Comparison of ENCODE assay signal across 21 cellular contexts in genomic region chr1:145887631-145888030, GRCh38. TPM values are rescaled to one million over a fixed set of nuclear protein-coding genes. Genes with fewer than 3 reads are reported as not detected.
A peak's percentile ranks its signal among the peaks of the same experiment; 100 is the strongest.
DNase-seq lines count a peak whose midpoint lies in the region; ATAC-seq and TF ChIP-seq lines count a peak whose summit lies in the region.
"Had no signal": no experiment of that assay in that cellular context is flagged by ENCODE, and none has a peak within 500 bp of the region (broad histone marks: within the 10 kb centered on the region; RNA-seq: fewer than 3 reads in every experiment).

No MANE protein-coding gene starts in this region.

- H3K27me3 Mint-ChIP-seq in CD4-positive, alpha-beta T cell: peaks cover 17% of the 10 kb centered on the region

- H3K4me1 Mint-ChIP-seq in CD4-positive, alpha-beta T cell (ENCODE audit: low read depth): peaks cover 20% of the 10 kb centered on the region

- no peaks in the 10 kb centered on the region for H3K36me3 ChIP-seq in body of pancreas (replicated peaks in 1 of 2; ENCODE audit: insufficient read depth in 1 of 2, low read depth in 2 of 2)
- H3K36me3 ChIP-seq: cardiac muscle cell, thyroid gland had no signal

- DNase-seq in CD4-positive, alpha-beta T cell: no peak
- DNase-seq in HK-2 (ENCODE audit: unreplicated experiment): peak; percentile 32
- DNase-seq in body of pancreas: no peak
- DNase-seq in myocyte (ENCODE audit: low read depth): peak; percentile 20
- no peak for DNase-seq in NK-92 (lab: John Stamatoyannopoulos, UW; ENCODE audit: unreplicated experiment)
- no peak for DNase-seq in NCI-H1105 treated with DMSO at 0.1 percent for 48 hours (lab: John Stamatoyannopoulos, UW)
- no peak for DNase-seq in HPDE6-E6E7 (ENCODE audit: extremely low spot score)
- no peak for DNase-seq in left ventricle myocardium superior
- DNase-seq: activated naive CD8-positive, alpha-beta T cell treated with anti-CD3 and anti-CD28 coated beads for 36 hours; CD4-positive, alpha-beta memory T cell; left cardiac atrium; NCI-H1092; occipital lobe; T-helper 9 cell had no signal

- H3K9me3 ChIP-seq in CD4-positive, alpha-beta T cell (ENCODE audit: control insufficient read depth, low read length): no peaks in the 10 kb centered on the region
- H3K9me3 ChIP-seq in body of pancreas: no peaks in the 10 kb centered on the region
- H3K9me3 ChIP-seq: thyroid gland had no signal

- 38 to 49% methylated on average over 5 of the region's 5 CpGs for WGBS in body of pancreas, 2 donors

- no peak overlapping the region for H3K27ac Mint-ChIP-seq in CD4-positive, alpha-beta T cell
- H3K27ac Mint-ChIP-seq: activated naive CD8-positive, alpha-beta T cell treated with anti-CD3 and anti-CD28 coated beads for 36 hours; CD4-positive, alpha-beta memory T cell; stimulated activated memory B cell treated with anti-CD40 and anti-IgM and Interleukin-4, amounts not matched to agents 10 μg/mL and 1 μg/mL and 100 μg/mL, for 72 hours had no signal

- intact Hi-C loops in CD4-positive, alpha-beta T cell (cut with DNase I, micrococcal nuclease): loop anchor here in 1 of 2 experiments (2.0 kb wide), 1 partner anchor 29 kb away; no protein-coding TSS in a partner anchor
- intact Hi-C loops in body of pancreas (cut with DNase I) (no loop called here), left ventricle myocardium superior (cut with micrococcal nuclease) (no loop called here)

- TF ChIP-seq CTCF in CD4-positive, alpha-beta T cell (IDR thresholded peaks at IDR 0.05): no peak
- no peak for TF ChIP-seq CTCF in body of pancreas (IDR thresholded peaks at IDR 0.05)

- H3K36me3 Mint-ChIP-seq in CD4-positive, alpha-beta T cell (ENCODE audit: low read depth): no peaks in the 10 kb centered on the region
- H3K36me3 Mint-ChIP-seq: activated naive CD8-positive, alpha-beta T cell treated with anti-CD3 and anti-CD28 coated beads for 36 hours; CD4-positive, alpha-beta memory T cell; stimulated activated memory B cell treated with anti-CD40 and anti-IgM and Interleukin-4, amounts not matched to agents 10 μg/mL and 1 μg/mL and 100 μg/mL, for 72 hours had no signal

- no peak for ATAC-seq in CD4-positive, alpha-beta T cell (ENCODE audit: poor library complexity)
- no peak for ATAC-seq in body of pancreas
- ATAC-seq in left ventricle myocardium superior: no peak
- ATAC-seq: activated CD4-positive, CD25-positive, alpha-beta regulatory T cell treated with anti-CD3 and anti-CD28 coated beads, Interleukin-2, amount 50 U/mL, for 24 hours; left cardiac atrium; Panc1; stimulated activated memory B cell treated with anti-CD40 and anti-IgM and Interleukin-4, amounts not matched to agents 10 μg/mL and 1 μg/mL and 100 μg/mL, for 72 hours had no signal

- H3K27me3 ChIP-seq in CD4-positive, alpha-beta T cell (ENCODE audit: control insufficient read depth, insufficient read depth, low read length): peaks cover 22% of the 10 kb centered on the region
- H3K27me3 ChIP-seq in body of pancreas: no peaks in the 10 kb centered on the region
- H3K27me3 ChIP-seq: thyroid gland had no signal

- POLR2A ChIA-PET in CD4-positive, alpha-beta T cell (lab: Charles Lee): no interaction called here

- H3K4me3 ChIP-seq in body of pancreas: no peak overlapping the region
- H3K4me3 ChIP-seq: cardiac muscle cell, thyroid gland had no signal

- no peak for TF ChIP-seq POLR2A in body of pancreas (IDR thresholded peaks at IDR 0.05)

- H3K9me3 Mint-ChIP-seq in CD4-positive, alpha-beta T cell: no peaks in the 10 kb centered on the region
- H3K9me3 Mint-ChIP-seq: activated naive CD8-positive, alpha-beta T cell treated with anti-CD3 and anti-CD28 coated beads for 36 hours; CD4-positive, alpha-beta memory T cell; stimulated activated memory B cell treated with anti-CD40 and anti-IgM and Interleukin-4, amounts not matched to agents 10 μg/mL and 1 μg/mL and 100 μg/mL, for 72 hours had no signal

- CTCF ChIA-PET in CD4-positive, alpha-beta T cell (lab: Charles Lee): no interaction called here

- H3K27ac ChIP-seq in CD4-positive, alpha-beta T cell (ENCODE audit: low read depth, low read length): no peak overlapping the region
- peak overlapping the region in 3 of 4 donors; percentile 52 to 62 (median 55) for H3K27ac ChIP-seq in body of pancreas
- H3K27ac ChIP-seq: cardiac muscle cell, KMS-11, thyroid gland had no signal

- H3K4me1 ChIP-seq in body of pancreas: peaks cover 38% of the 10 kb centered on the region

- H3K4me3 Mint-ChIP-seq in CD4-positive, alpha-beta T cell: peak overlapping the region; percentile 46
- H3K4me3 Mint-ChIP-seq: stimulated activated memory B cell treated with anti-CD40 and anti-IgM and Interleukin-4, amounts not matched to agents 10 μg/mL and 1 μg/mL and 100 μg/mL, for 72 hours had no signal

RNA-seq across cellular contexts. Expression of gene ANKRD35, which starts 2.0 kb away (rescaled TPM):
- total RNA-seq in CD4-positive, alpha-beta T cell: under 1 TPM in 1 of 2 experiments, not detected in 1; 0.11 TPM
- 1 to 10 TPM in 1 of 2 donors, under 1 TPM in 1; 0.26 to 1.3 TPM for total RNA-seq in body of pancreas
- total RNA-seq in myocyte: 0.13 and 0.31 TPM in 2 replicates
- polyA plus RNA-seq in myocyte (2012): 0.21 TPM
- 1.1 TPM for total RNA-seq in left ventricle myocardium superior
- total RNA-seq: cardiac muscle cell; CD4-positive, alpha-beta memory T cell; Daoy had no signal

RNA-seq across cellular contexts. Expression of gene ITGA10, which starts 22.2 kb away (rescaled TPM):
- total RNA-seq in CD4-positive, alpha-beta T cell: 1 to 10 TPM in 1 of 2 experiments, under 1 TPM in 1; 0.77 to 1.0 TPM
- total RNA-seq in body of pancreas: 1 to 10 TPM; 4.0 to 5.7 TPM
- total RNA-seq in myocyte: 30.2 and 41.5 TPM in 2 replicates
- polyA plus RNA-seq in myocyte (2012): 7.3 TPM
- total RNA-seq in left ventricle myocardium superior: 0.82 TPM

RNA-seq across cellular contexts. Expression of gene PIAS3, which starts 28.8 kb away (rescaled TPM):
- 10 to 100 TPM; 18.7 to 19.7 TPM for total RNA-seq in CD4-positive, alpha-beta T cell
- total RNA-seq in body of pancreas (10 to 100 TPM; 14.2 to 17.6 TPM), myocyte (27.9 and 28.1 TPM in 2 replicates), left ventricle myocardium superior (13.3 TPM)
- 55.1 TPM for polyA plus RNA-seq in myocyte (2012)

RNA-seq across cellular contexts. Expression of gene PEX11B, which starts 30.9 kb away (rescaled TPM):
- total RNA-seq in CD4-positive, alpha-beta T cell: 10 to 100 TPM; 11.6 to 13.2 TPM
- total RNA-seq in body of pancreas (10 to 100 TPM; 10.5 to 11.4 TPM), myocyte (27.1 and 34.2 TPM in 2 replicates), left ventricle myocardium superior (23.8 TPM)
- polyA plus RNA-seq in myocyte (2012): 26.5 TPM

RNA-seq across cellular contexts. Expression of gene RBM8A, which starts 39.7 kb away (rescaled TPM):
- total RNA-seq in CD4-positive, alpha-beta T cell: 100 to 1,000 TPM; 126 to 134 TPM
- total RNA-seq in body of pancreas (10 to 100 TPM; 47.2 to 70.2 TPM), myocyte (191 and 218 TPM in 2 replicates), left ventricle myocardium superior (57.7 TPM)
- polyA plus RNA-seq in myocyte (2012): 180 TPM

Comparison
In these comparisons a context has a peak if more than half of its experiments do, and no peak if none do; other contexts are left out.
1. DNase-seq: peak in HK-2 (single experiment) and myocyte (single experiment); none in CD4-positive, alpha-beta T cell (0 of 10), body of pancreas (0 of 4), NK-92 (single experiment), NCI-H1105 treated with DMSO at 0.1 percent for 48 hours (single experiment), HPDE6-E6E7 (single experiment) and left ventricle myocardium superior (single experiment).